8 cellular contexts compared by ENCODE assay signal in the genomic region with DNA sequence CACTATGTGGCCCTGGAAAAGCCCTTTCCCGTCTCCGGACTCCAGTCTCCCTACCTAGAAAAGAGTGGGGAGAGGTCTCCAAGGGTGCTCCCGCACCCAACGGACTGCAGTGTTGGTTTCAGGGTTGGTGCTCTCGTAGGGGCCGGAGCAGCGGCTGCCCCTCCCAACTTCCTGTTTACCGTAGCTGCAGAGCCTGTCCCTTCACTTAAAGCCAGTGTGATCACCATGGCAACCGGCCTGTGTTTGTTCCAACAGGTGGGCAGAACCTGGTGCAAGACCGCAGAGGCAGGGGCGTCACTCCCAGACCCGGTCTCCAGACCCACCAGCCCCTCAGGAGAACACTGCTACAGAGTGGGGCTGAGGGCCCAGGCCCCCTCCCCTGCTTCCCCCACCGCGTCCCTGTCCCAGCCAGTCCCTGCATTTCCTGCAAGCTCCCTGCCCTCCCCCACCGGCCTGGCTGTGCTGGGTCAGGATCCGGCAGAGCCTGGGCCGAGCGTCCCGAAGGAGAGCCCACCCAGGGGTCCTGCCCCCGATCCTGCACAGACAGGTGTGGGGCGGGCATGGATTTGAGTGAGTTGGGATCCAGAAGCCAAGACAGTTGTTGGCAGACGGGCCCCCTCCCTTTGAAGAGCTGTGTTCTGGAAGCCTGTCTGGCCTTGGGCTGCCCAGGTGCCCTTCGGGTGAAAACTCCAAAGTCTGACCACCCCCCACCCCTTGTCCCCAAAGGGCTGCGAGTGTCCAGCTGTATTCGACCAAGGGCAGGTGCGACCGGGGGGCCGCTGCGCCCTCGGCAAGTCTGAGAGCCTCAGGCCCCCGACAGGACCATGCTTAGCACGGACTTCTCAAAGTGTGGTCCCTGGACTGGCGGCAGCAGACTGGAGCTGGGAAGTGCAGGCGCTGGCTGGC. TPM values are rescaled to one million over a fixed set of nuclear protein-coding genes. Genes with fewer than 3 reads are reported as not detected.
DNase-seq lines count a peak whose midpoint lies in the region; ATAC-seq, FAIRE-seq and TF ChIP-seq lines count a peak whose summit lies in the region.

No MANE protein-coding gene starts in this region.

- H3K79me2 ChIP-seq in OCI-LY1 (ENCODE audit: insufficient read depth, low read length): no peaks in the 10 kb centered on the region
- H3K79me2 ChIP-seq in astrocyte (ENCODE audit: insufficient read depth, low read length): no peaks in the 10 kb centered on the region

- TF ChIP-seq CTCF in HFF-Myc (IDR thresholded peaks at IDR 0.05; ENCODE audit: low read depth, low read length, missing control alignments) (no peak), OCI-LY1 (IDR thresholded peaks at IDR 0.05; ENCODE audit: low read length) (no peak), astrocyte (IDR thresholded peaks at IDR 0.05; ENCODE audit: insufficient read depth, low read depth, low read length) (no peak)

- H3K4me1 ChIP-seq in OCI-LY1 (ENCODE audit: insufficient read depth, low read length, severe bottlenecking): peaks cover 31% of the 10 kb centered on the region
- H3K4me1 ChIP-seq in astrocyte (ENCODE audit: insufficient read depth, low read length): peaks cover 11% of the 10 kb centered on the region
- H3K4me1 ChIP-seq in iPS-18a (ENCODE audit: control insufficient read depth, low read depth, low read length): peaks cover 9% of the 10 kb centered on the region

- peak overlapping the region; percentile 26 for H3K27ac Mint-ChIP-seq in astrocyte (ENCODE audit: unreplicated experiment)
- H3K27ac Mint-ChIP-seq in stimulated activated effector memory CD8-positive, alpha-beta T cell treated with anti-CD3 and anti-CD28 coated beads, Interleukin-12 subunit alpha, Interleukin-12 subunit beta, amount 100 ng/mL, for 72 hours: peak overlapping the region; percentile 76

- no peaks in the 10 kb centered on the region for H3K36me3 Mint-ChIP-seq in astrocyte (ENCODE audit: low read depth, unreplicated experiment)
- no peaks in the 10 kb centered on the region for H3K36me3 Mint-ChIP-seq in stimulated activated effector memory CD8-positive, alpha-beta T cell treated with anti-CD3 and anti-CD28 coated beads, Interleukin-12 subunit alpha, Interleukin-12 subunit beta, amount 100 ng/mL, for 72 hours

- peak overlapping the region; percentile 93 for H3K27ac ChIP-seq in OCI-LY1 (ENCODE audit: low read depth, low read length, poor library complexity, severe bottlenecking)
- no peak overlapping the region for H3K27ac ChIP-seq in astrocyte (ENCODE audit: low read depth, low read length)
- peak overlapping the region; percentile 38 for H3K27ac ChIP-seq in iPS-18a (ENCODE audit: low read length)

- H3K4me3 Mint-ChIP-seq in astrocyte (ENCODE audit: unreplicated experiment): no peak overlapping the region
- H3K4me3 Mint-ChIP-seq in stimulated activated effector memory CD8-positive, alpha-beta T cell treated with anti-CD3 and anti-CD28 coated beads, Interleukin-12 subunit alpha, Interleukin-12 subunit beta, amount 100 ng/mL, for 72 hours: peak overlapping the region; percentile 73

- H3K4me3 ChIP-seq in HFF-Myc (replicated peaks; ENCODE audit: low read depth, low read length): 0 out of 2 replicates have a peak overlapping the region, but pooled peaks have one; percentile 3
- peak overlapping the region; percentile 55 for H3K4me3 ChIP-seq in OCI-LY1 (ENCODE audit: low read depth, low read length, poor library complexity, severe bottlenecking)
- no peak overlapping the region for H3K4me3 ChIP-seq in astrocyte (ENCODE audit: insufficient read depth, low read depth, low read length)
- peak overlapping the region; percentile 54 for H3K4me3 ChIP-seq in iPS-18a (ENCODE audit: low read length)

- H3K9me2 ChIP-seq in OCI-LY1 (ENCODE audit: low read depth, low read length): no peaks in the 10 kb centered on the region

- H3K4me1 Mint-ChIP-seq in astrocyte (ENCODE audit: low read depth, unreplicated experiment): no peaks in the 10 kb centered on the region
- peaks cover 17% of the 10 kb centered on the region for H3K4me1 Mint-ChIP-seq in stimulated activated effector memory CD8-positive, alpha-beta T cell treated with anti-CD3 and anti-CD28 coated beads, Interleukin-12 subunit alpha, Interleukin-12 subunit beta, amount 100 ng/mL, for 72 hours

- H3K9me3 Mint-ChIP-seq in astrocyte (ENCODE audit: unreplicated experiment): no peaks in the 10 kb centered on the region
- no peaks in the 10 kb centered on the region for H3K9me3 Mint-ChIP-seq in stimulated activated effector memory CD8-positive, alpha-beta T cell treated with anti-CD3 and anti-CD28 coated beads, Interleukin-12 subunit alpha, Interleukin-12 subunit beta, amount 100 ng/mL, for 72 hours

- no peaks in the 10 kb centered on the region for H4K20me1 ChIP-seq in OCI-LY1 (ENCODE audit: insufficient read depth, low read length)
- H4K20me1 ChIP-seq in astrocyte (ENCODE audit: insufficient read depth, low read length): peaks cover 7% of the 10 kb centered on the region

- DNase-seq in EH (ENCODE audit: low read depth) (peak; percentile 57), HFF-Myc (ENCODE audit: extremely low read depth, low read depth) (peak; percentile 77), astrocyte (ENCODE audit: low read depth) (no peak)
- DNase-seq in stimulated activated effector memory CD8-positive, alpha-beta T cell treated with anti-CD3 and anti-CD28 coated beads, Interleukin-12 subunit alpha, Interleukin-12 subunit beta, amount 100 ng/mL, for 72 hours (ENCODE audit: low spot score in 2 of 2): peak in 1 of 2 donors; percentile 75
- DNase-seq in activated CD4-positive, CD25-positive, alpha-beta regulatory T cell treated with anti-CD3 and anti-CD28 coated beads, Interleukin-2, amount 50 U/mL, for 72 hours: no peak

- H3K9me3 ChIP-seq in OCI-LY1 (ENCODE audit: low read length) (no peaks in the 10 kb centered on the region), astrocyte (ENCODE audit: insufficient read depth, low read depth, low read length) (peaks cover 4% of the 10 kb centered on the region), iPS-18a (ENCODE audit: control insufficient read depth, low read depth, low read length) (no peaks in the 10 kb centered on the region)

- peaks cover 33% of the 10 kb centered on the region for H3K27me3 Mint-ChIP-seq in astrocyte (ENCODE audit: low read depth, unreplicated experiment)

- no peak overlapping the region for H2AFZ ChIP-seq in OCI-LY1 (ENCODE audit: low read length)
- no peak overlapping the region for H2AFZ ChIP-seq in astrocyte (ENCODE audit: low read depth, low read length)

- peak; percentile 56 for ATAC-seq in stimulated activated effector memory CD8-positive, alpha-beta T cell treated with anti-CD3 and anti-CD28 coated beads, Interleukin-12 subunit alpha, Interleukin-12 subunit beta, amount 100 ng/mL, for 72 hours
- ATAC-seq in GM19023 (IDR thresholded peaks at IDR 0.05; ENCODE audit: unreplicated experiment): no peak

- no peak for FAIRE-seq in astrocyte (lab: Jason Lieb, UNC)

- peak overlapping the region; percentile 75 for H3K4me2 ChIP-seq in OCI-LY1 (ENCODE audit: low read length)
- peak overlapping the region; percentile 46 for H3K4me2 ChIP-seq in astrocyte (ENCODE audit: low read length)

- H3K27me3 ChIP-seq in OCI-LY1 (ENCODE audit: insufficient read depth, low read length) (peaks cover 16% of the 10 kb centered on the region; the same call in 1 of the 2 replicates), astrocyte (ENCODE audit: insufficient read depth, low read length) (peaks cover 48% of the 10 kb centered on the region), iPS-18a (ENCODE audit: control insufficient read depth, insufficient read depth, low read length) (peaks cover 56% of the 10 kb centered on the region)

- H3K9ac ChIP-seq in OCI-LY1 (ENCODE audit: low read length): peak overlapping the region; percentile 39; the same call in 1 of the 2 replicates
- H3K9ac ChIP-seq in astrocyte (ENCODE audit: low read length): no peak overlapping the region
- peak overlapping the region; percentile 73 for H3K9ac ChIP-seq in iPS-18a (ENCODE audit: low read length)

- H3K36me3 ChIP-seq in OCI-LY1 (ENCODE audit: insufficient read depth, low read length): no peaks in the 10 kb centered on the region
- H3K36me3 ChIP-seq in astrocyte (ENCODE audit: insufficient read depth, low read length): no peaks in the 10 kb centered on the region
- no peaks in the 10 kb centered on the region for H3K36me3 ChIP-seq in iPS-18a (ENCODE audit: control insufficient read depth, low read depth, low read length)

- H3F3A ChIP-seq in OCI-LY1 (ENCODE audit: insufficient read depth, low read length): no peaks in the 10 kb centered on the region

RNA-seq across cellular contexts. Expression of gene BAIAP3, which starts 1.5 kb away (rescaled TPM):
- 1.4 and 2.6 TPM in 2 replicates for total RNA-seq in astrocyte

RNA-seq across cellular contexts. Expression of gene TSR3, which starts 19.7 kb away (rescaled TPM):
- 60.1 and 63.3 TPM in 2 replicates for total RNA-seq in astrocyte

RNA-seq across cellular contexts. Expression of gene GNPTG, which starts 19.8 kb away (rescaled TPM):
- total RNA-seq in astrocyte: 45.5 and 60.5 TPM in 2 replicates

RNA-seq across cellular contexts. Expression of gene UBE2I, which starts 22.5 kb away (rescaled TPM):
- 135 and 143 TPM in 2 replicates for total RNA-seq in astrocyte

Comparison
In these comparisons a context has a peak if more than half of its experiments do, and no peak if none do; other contexts are left out.
1. DNase-seq: peak in EH (single experiment) and HFF-Myc (single experiment); none in astrocyte (single experiment) and activated CD4-positive, CD25-positive, alpha-beta regulatory T cell treated with anti-CD3 and anti-CD28 coated beads, Interleukin-2, amount 50 U/mL, for 72 hours (single experiment).